ENCODE assay signal across 10 cellular contexts in genomic region chr19:56348289-56348877, GRCh38. TPM values are rescaled to one million over a fixed set of nuclear protein-coding genes. Genes with fewer than 3 reads are reported as not detected.
DNase-seq lines count a peak whose midpoint lies in the region; ATAC-seq and TF ChIP-seq lines count a peak whose summit lies in the region.
"Had no signal": no experiment of that assay in that cellular context is flagged by ENCODE, and none has a peak within 500 bp of the region (broad histone marks: within the 10 kb centered on the region; RNA-seq: fewer than 3 reads in every experiment).

No MANE protein-coding gene starts in this region.

- H3F3A ChIP-seq in SU-DHL-6 (ENCODE audit: insufficient read depth) = no peaks in the 10 kb centered on the region

- no peaks in the 10 kb centered on the region for H3K27me3 ChIP-seq in SU-DHL-6 (ENCODE audit: low read length)
- no peaks in the 10 kb centered on the region for H3K27me3 ChIP-seq in lower lobe of right lung (ENCODE audit: low read depth)

- no peaks in the 10 kb centered on the region for H3K9me2 ChIP-seq in SU-DHL-6 (replicated peaks; ENCODE audit: insufficient read depth, low read length)

- H3K4me3 ChIP-seq in SU-DHL-6 (ENCODE audit: insufficient read depth, low read length, poor library complexity, severe bottlenecking) (no peak overlapping the region), lower lobe of right lung (no peak overlapping the region)

- DNase-seq in NOMO-1 treated with dmso at 0.1 percent for 144 hours (lab: John Stamatoyannopoulos, UW; ENCODE audit: unreplicated experiment) = peak; percentile 1
- DNase-seq in NOMO-1 treated with DMSO at 0.1 percent for 48 hours (lab: John Stamatoyannopoulos, UW; ENCODE audit: unreplicated experiment) = no peak
- DNase-seq in H4 (ENCODE audit: low spot score) = peak; percentile 38
- DNase-seq in lower lobe of right lung = no peak
- no peak for DNase-seq in nucleus accumbens (lab: John Stamatoyannopoulos, UW)
- DNase-seq in NCI-H1092 treated with DMSO at 0.1 percent for 48 hours (lab: John Stamatoyannopoulos, UW) = no peak
- DNase-seq: CD8-positive, alpha-beta T cell; effector memory CD4-positive, alpha-beta T cell had no signal

- H4K20me1 ChIP-seq in SU-DHL-6 (ENCODE audit: low read depth, low read length) = no peaks in the 10 kb centered on the region

- H3K27ac ChIP-seq in SU-DHL-6 (ENCODE audit: low read depth, low read length) = no peak overlapping the region
- no peak overlapping the region for H3K27ac ChIP-seq in lower lobe of right lung

- H3K9ac ChIP-seq in SU-DHL-6 (ENCODE audit: low read length) = no peak overlapping the region

- H2AFZ ChIP-seq in SU-DHL-6 (ENCODE audit: low read depth, low read length, severe bottlenecking) = no peak overlapping the region

- no peak overlapping the region for H3K4me2 ChIP-seq in SU-DHL-6 (ENCODE audit: low read depth, low read length, poor library complexity, severe bottlenecking)

- H3K36me3 ChIP-seq in SU-DHL-6 (ENCODE audit: low read length) = no peaks in the 10 kb centered on the region
- H3K36me3 ChIP-seq in lower lobe of right lung = no peaks in the 10 kb centered on the region

- no peaks in the 10 kb centered on the region for H3K4me1 ChIP-seq in lower lobe of right lung

- TF ChIP-seq CTCF in SU-DHL-6 (IDR thresholded peaks at IDR 0.05; ENCODE audit: insufficient read depth, low read length, poor library complexity, severe bottlenecking) = peak; percentile 43
- peak; percentile 24 for TF ChIP-seq CTCF in lower lobe of right lung (IDR thresholded peaks at IDR 0.05)

- H3K79me2 ChIP-seq in SU-DHL-6 (ENCODE audit: insufficient read depth, low read length) = no peaks in the 10 kb centered on the region

- no peak for ATAC-seq in lower lobe of right lung
- no peak for ATAC-seq in HG03135 (IDR thresholded peaks at IDR 0.05; ENCODE audit: unreplicated experiment)
- ATAC-seq: CD8-positive, alpha-beta T cell had no signal

- intact Hi-C loops in lower lobe of right lung (cut with DNase I) = no loop called here

- H3K9me3 ChIP-seq in SU-DHL-6 (ENCODE audit: insufficient read depth, low read length) (peaks cover 2% of the 10 kb centered on the region; the same call in 1 of the 2 replicates), lower lobe of right lung (no peaks in the 10 kb centered on the region)

RNA-seq across cellular contexts. Expression of gene ZSCAN5A, which starts 33.7 kb away (rescaled TPM):
- 7.0 and 12.7 TPM in 2 replicates for total RNA-seq in H4 (2014; rRNA removed; shearing (Covaris generic))
- 16.7 TPM for total RNA-seq in lower lobe of right lung

RNA-seq across cellular contexts. Expression of gene ZNF582, which starts 45.0 kb away (rescaled TPM):
- total RNA-seq in H4 (2014; rRNA removed; shearing (Covaris generic)) = 6.8 and 8.8 TPM in 2 replicates
- 4.3 TPM for total RNA-seq in lower lobe of right lung

RNA-seq across cellular contexts. Expression of gene ZNF583, which starts 55.7 kb away (rescaled TPM):
- total RNA-seq in H4 (2014; rRNA removed; shearing (Covaris generic)) = 10.6 and 12.4 TPM in 2 replicates
- 7.2 TPM for total RNA-seq in lower lobe of right lung

Comparison
In these comparisons a context has a peak if more than half of its experiments do, and no peak if none do; other contexts are left out.
1. DNase-seq: peak in NOMO-1 treated with dmso at 0.1 percent for 144 hours (single experiment) and H4 (single experiment); none in NOMO-1 treated with DMSO at 0.1 percent for 48 hours (single experiment), lower lobe of right lung (single experiment), nucleus accumbens (0 of 56) and NCI-H1092 treated with DMSO at 0.1 percent for 48 hours (single experiment).